Comparison of ENCODE assay signal across 19 cellular contexts in genomic region chr2:30155889-30156658, GRCh38. TPM values are rescaled to one million over a fixed set of nuclear protein-coding genes. Genes with fewer than 3 reads are reported as not detected.
DNase-seq lines count a peak whose midpoint lies in the region; ATAC-seq lines count a peak whose summit lies in the region.
"Had no signal": no experiment of that assay in that cellular context is flagged by ENCODE, and none has a peak within 500 bp of the region (broad histone marks: within the 10 kb centered on the region; RNA-seq: fewer than 3 reads in every experiment).

No MANE protein-coding gene starts in this region.

- H3K36me3 Mint-ChIP-seq in activated T-cell treated with anti-CD3 and anti-CD28 coated beads, Interleukin-2, amount 50 U/mL, for 24 hours (ENCODE audit: low read depth), result peaks cover 63% of the 10 kb centered on the region
- H3K36me3 Mint-ChIP-seq in activated T-helper 2 cell treated with anti-CD3 and anti-CD28 coated beads, Interferon-gamma antibody, Interleukin-2, Interleukin-4, amounts not matched to agents 10 μg/mL and 5 μg/mL and 100 μg/mL, durations not matched to agents 14 hours and 24 hours and 36 hours (ENCODE audit: low read depth), result peaks cover 58% of the 10 kb centered on the region
- H3K36me3 Mint-ChIP-seq in stimulated activated memory B cell treated with anti-CD40 and anti-IgM and Interleukin-4, amounts not matched to agents 10 μg/mL and 1 μg/mL and 100 μg/mL, for 72 hours, result peaks cover 60% of the 10 kb centered on the region

- no peak overlapping the region for H3K4me3 Mint-ChIP-seq in activated T-cell treated with anti-CD3 and anti-CD28 coated beads, Interleukin-2, amount 50 U/mL, for 24 hours
- no peak overlapping the region for H3K4me3 Mint-ChIP-seq in activated T-helper 2 cell treated with anti-CD3 and anti-CD28 coated beads, Interferon-gamma antibody, Interleukin-2, Interleukin-4, amounts not matched to agents 10 μg/mL and 5 μg/mL and 100 μg/mL, durations not matched to agents 14 hours and 24 hours and 36 hours (ENCODE audit: low read depth)
- no peak overlapping the region for H3K4me3 Mint-ChIP-seq in stimulated activated memory B cell treated with anti-CD40 and anti-IgM and Interleukin-4, amounts not matched to agents 10 μg/mL and 1 μg/mL and 100 μg/mL, for 72 hours

- peaks cover 58% of the 10 kb centered on the region for H3K4me1 Mint-ChIP-seq in activated T-cell treated with anti-CD3 and anti-CD28 coated beads, Interleukin-2, amount 50 U/mL, for 24 hours (ENCODE audit: low read depth)
- H3K4me1 Mint-ChIP-seq in activated T-helper 2 cell treated with anti-CD3 and anti-CD28 coated beads, Interferon-gamma antibody, Interleukin-2, Interleukin-4, amounts not matched to agents 10 μg/mL and 5 μg/mL and 100 μg/mL, durations not matched to agents 14 hours and 24 hours and 36 hours (ENCODE audit: low read depth), result peaks cover 19% of the 10 kb centered on the region
- peaks cover 74% of the 10 kb centered on the region for H3K4me1 Mint-ChIP-seq in stimulated activated memory B cell treated with anti-CD40 and anti-IgM and Interleukin-4, amounts not matched to agents 10 μg/mL and 1 μg/mL and 100 μg/mL, for 72 hours

- intact Hi-C loops in activated T-helper 2 cell treated with anti-CD3 and anti-CD28 coated beads, Interferon-gamma antibody, Interleukin-2, Interleukin-4, amounts not matched to agents 10 μg/mL and 5 μg/mL and 100 μg/mL, durations not matched to agents 14 hours and 24 hours and 36 hours (cut with micrococcal nuclease), result no loop called here

- no peak for DNase-seq in activated T-cell treated with anti-CD3 and anti-CD28 coated beads, Interleukin-2, amount 50 U/mL, for 24 hours
- no peak for DNase-seq in activated T-cell treated with anti-CD3 and anti-CD28 coated beads, Interleukin-2, amount 50 U/mL, for 1 hour
- DNase-seq in activated T-helper 2 cell treated with anti-CD3 and anti-CD28 coated beads, Interferon-gamma antibody, Interleukin-2, Interleukin-4, amounts not matched to agents 10 μg/mL and 5 μg/mL and 100 μg/mL, durations not matched to agents 14 hours and 24 hours and 36 hours (ENCODE audit: low spot score), result no peak
- DNase-seq in kidney tubule cell (ENCODE audit: low spot score) (peak; percentile 42), NCI-H510A (lab: John Stamatoyannopoulos, UW) (no peak), hepatic stellate cell (ENCODE audit: low spot score) (no peak)
- no peak for DNase-seq in stimulated activated CD4-positive, alpha-beta T cell treated with anti-CD3 and anti-CD28 coated beads, Interleukin-4, amount 100 ng/mL, for 4 hours
- DNase-seq: activated CD4-positive, alpha-beta T cell treated with anti-CD3 and anti-CD28 coated beads for 1 hour; anterior cingulate cortex; cerebellar nuclear complex; effector memory CD4-positive, alpha-beta T cell; heart right ventricle; mesendoderm; NCI-H1092 treated with DMSO at 0.1 percent for 48 hours; NCI-H526 treated with DMSO at 0.1 percent for 48 hours; PC-3; T-helper 9 cell had no signal

- peak overlapping the region; percentile 59 for H3K27ac Mint-ChIP-seq in activated T-cell treated with anti-CD3 and anti-CD28 coated beads, Interleukin-2, amount 50 U/mL, for 24 hours
- peak overlapping the region; percentile 1 for H3K27ac Mint-ChIP-seq in activated T-helper 2 cell treated with anti-CD3 and anti-CD28 coated beads, Interferon-gamma antibody, Interleukin-2, Interleukin-4, amounts not matched to agents 10 μg/mL and 5 μg/mL and 100 μg/mL, durations not matched to agents 14 hours and 24 hours and 36 hours
- H3K27ac Mint-ChIP-seq in stimulated activated memory B cell treated with anti-CD40 and anti-IgM and Interleukin-4, amounts not matched to agents 10 μg/mL and 1 μg/mL and 100 μg/mL, for 72 hours, result peak overlapping the region; percentile 58
- H3K27ac Mint-ChIP-seq: CD4-positive, CD25-positive, alpha-beta regulatory T cell had no signal

- H3K9me3 Mint-ChIP-seq in activated T-cell treated with anti-CD3 and anti-CD28 coated beads, Interleukin-2, amount 50 U/mL, for 24 hours, result no peaks in the 10 kb centered on the region
- H3K9me3 Mint-ChIP-seq in activated T-helper 2 cell treated with anti-CD3 and anti-CD28 coated beads, Interferon-gamma antibody, Interleukin-2, Interleukin-4, amounts not matched to agents 10 μg/mL and 5 μg/mL and 100 μg/mL, durations not matched to agents 14 hours and 24 hours and 36 hours, result no peaks in the 10 kb centered on the region
- no peaks in the 10 kb centered on the region for H3K9me3 Mint-ChIP-seq in stimulated activated memory B cell treated with anti-CD40 and anti-IgM and Interleukin-4, amounts not matched to agents 10 μg/mL and 1 μg/mL and 100 μg/mL, for 72 hours
- H3K9me3 Mint-ChIP-seq: CD4-positive, CD25-positive, alpha-beta regulatory T cell had no signal

- H3K27me3 Mint-ChIP-seq in activated T-cell treated with anti-CD3 and anti-CD28 coated beads, Interleukin-2, amount 50 U/mL, for 24 hours, result no peaks in the 10 kb centered on the region
- no peaks in the 10 kb centered on the region for H3K27me3 Mint-ChIP-seq in activated T-helper 2 cell treated with anti-CD3 and anti-CD28 coated beads, Interferon-gamma antibody, Interleukin-2, Interleukin-4, amounts not matched to agents 10 μg/mL and 5 μg/mL and 100 μg/mL, durations not matched to agents 14 hours and 24 hours and 36 hours (ENCODE audit: low read depth)
- H3K27me3 Mint-ChIP-seq in stimulated activated memory B cell treated with anti-CD40 and anti-IgM and Interleukin-4, amounts not matched to agents 10 μg/mL and 1 μg/mL and 100 μg/mL, for 72 hours, result no peaks in the 10 kb centered on the region
- H3K27me3 Mint-ChIP-seq: CD4-positive, CD25-positive, alpha-beta regulatory T cell had no signal

- ATAC-seq in stimulated activated memory B cell treated with anti-CD40 and anti-IgM and Interleukin-4, amounts not matched to agents 10 μg/mL and 1 μg/mL and 100 μg/mL, for 72 hours, result no peak
- ATAC-seq: heart right ventricle, PC-3 had no signal

RNA-seq across cellular contexts. Expression of gene YPEL5, which starts 9.3 kb away (rescaled TPM):
- total RNA-seq in activated T-helper 2 cell treated with anti-CD3 and anti-CD28 coated beads, Interferon-gamma antibody, Interleukin-2, Interleukin-4, amounts not matched to agents 10 μg/mL and 5 μg/mL and 100 μg/mL, durations not matched to agents 14 hours and 24 hours and 36 hours, result 24.1 and 27.8 TPM in 2 replicates

Comparison
In these comparisons a context has a peak if more than half of its experiments do, and no peak if none do; other contexts are left out.
1. H3K27ac Mint-ChIP-seq: peak in every context shown above with its lines; median percentile 59 in activated T-cell treated with anti-CD3 and anti-CD28 coated beads, Interleukin-2, amount 50 U/mL, for 24 hours; 58 in stimulated activated memory B cell treated with anti-CD40 and anti-IgM and Interleukin-4, amounts not matched to agents 10 μg/mL and 1 μg/mL and 100 μg/mL, for 72 hours; 1 in activated T-helper 2 cell treated with anti-CD3 and anti-CD28 coated beads, Interferon-gamma antibody, Interleukin-2, Interleukin-4, amounts not matched to agents 10 μg/mL and 5 μg/mL and 100 μg/mL, durations not matched to agents 14 hours and 24 hours and 36 hours.